15 cellular contexts compared by ENCODE assay signal in the genomic region with DNA sequence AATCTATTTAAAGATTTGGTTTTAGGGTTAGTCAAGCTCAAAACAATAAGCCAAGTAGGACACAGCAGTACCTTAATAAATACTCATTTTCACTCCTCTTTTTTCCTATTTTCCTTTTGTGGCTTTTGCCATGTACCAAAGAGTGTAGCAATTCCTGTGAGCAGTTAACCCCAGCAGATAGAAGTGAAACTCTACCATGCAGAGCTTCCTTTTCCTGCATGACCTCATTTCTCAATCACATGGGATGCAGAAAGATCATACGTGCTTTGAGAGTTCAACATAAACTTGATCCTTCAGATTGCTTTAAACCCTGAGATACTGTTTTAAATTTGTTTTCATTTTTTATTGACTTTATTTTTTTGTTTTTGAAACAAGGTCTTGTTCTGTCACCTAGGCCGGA.
DNase-seq lines count a peak whose midpoint lies in the region; ATAC-seq and TF ChIP-seq lines count a peak whose summit lies in the region.
"Had no signal": no experiment of that assay in that cellular context is flagged by ENCODE, and none has a peak within 500 bp of the region (broad histone marks: within the 10 kb centered on the region; RNA-seq: fewer than 3 reads in every experiment).

No MANE protein-coding gene starts in this region.

- H3K9me3 Mint-ChIP-seq in stimulated activated naive B cell treated with anti-CD40 and anti-IgM and Interleukin-4, amounts not matched to agents 10 μg/mL and 1 μg/mL and 100 μg/mL, for 72 hours: peaks cover 1 to 3% of the 10 kb centered on the region in 2 donors
- H3K9me3 Mint-ChIP-seq: nephron had no signal

- DNase-seq in Kasumi-1 (lab: John Stamatoyannopoulos, UW): peak; percentile 88 to 92
- peak; percentile 10 for DNase-seq in astrocyte of the spinal cord (ENCODE audit: low read depth, low spot score)
- no peak for DNase-seq in stimulated activated naive B cell treated with anti-CD40 and anti-IgM and Interleukin-4, amounts not matched to agents 10 μg/mL and 1 μg/mL and 100 μg/mL, for 72 hours
- DNase-seq in DMS79 (lab: John Stamatoyannopoulos, UW): no peak
- DNase-seq: activated CD8-positive, alpha-beta memory T cell treated with anti-CD3 and anti-CD28 coated beads, Interleukin-2, amount 50 U/mL, for 48 hours; foreskin keratinocyte; islet precursor cell; NCI-H2171 treated with DMSO at 0.1 percent for 48 hours had no signal

- H3K27ac Mint-ChIP-seq in stimulated activated naive B cell treated with anti-CD40 and anti-IgM and Interleukin-4, amounts not matched to agents 10 μg/mL and 1 μg/mL and 100 μg/mL, for 72 hours: peak overlapping the region; percentile 54
- H3K27ac Mint-ChIP-seq: nephron had no signal

- peaks cover 5 to 10% of the 10 kb centered on the region in 2 donors for H3K4me1 Mint-ChIP-seq in stimulated activated naive B cell treated with anti-CD40 and anti-IgM and Interleukin-4, amounts not matched to agents 10 μg/mL and 1 μg/mL and 100 μg/mL, for 72 hours
- H3K4me1 Mint-ChIP-seq: nephron had no signal

- H3K36me3 Mint-ChIP-seq in stimulated activated naive B cell treated with anti-CD40 and anti-IgM and Interleukin-4, amounts not matched to agents 10 μg/mL and 1 μg/mL and 100 μg/mL, for 72 hours: peaks cover 6 to 18% of the 10 kb centered on the region in 2 donors

- H3K27me3 Mint-ChIP-seq in stimulated activated naive B cell treated with anti-CD40 and anti-IgM and Interleukin-4, amounts not matched to agents 10 μg/mL and 1 μg/mL and 100 μg/mL, for 72 hours: no peaks in the 10 kb centered on the region

- in situ Hi-C loops in astrocyte of the spinal cord (cut with HindIII; ENCODE audit: low sequenced_read_pairs): no loop called here

- TF ChIP-seq CTCF in astrocyte of the spinal cord (IDR thresholded peaks at IDR 0.05; ENCODE audit: low read depth, low read length): no peak

- H3K4me3 Mint-ChIP-seq in stimulated activated naive B cell treated with anti-CD40 and anti-IgM and Interleukin-4, amounts not matched to agents 10 μg/mL and 1 μg/mL and 100 μg/mL, for 72 hours: no peak overlapping the region
- H3K4me3 Mint-ChIP-seq: nephron had no signal

- ATAC-seq in GM19043 (IDR thresholded peaks at IDR 0.05; ENCODE audit: low read depth, unreplicated experiment) (peak; percentile 38), HG02610 (IDR thresholded peaks at IDR 0.05; ENCODE audit: unreplicated experiment) (no peak), GM19452 (IDR thresholded peaks at IDR 0.05; ENCODE audit: unreplicated experiment) (no peak)
- peak; percentile 60 to 80 for ATAC-seq in stimulated activated naive B cell treated with anti-CD40 and anti-IgM and Interleukin-4, amounts not matched to agents 10 μg/mL and 1 μg/mL and 100 μg/mL, for 72 hours (replicated peaks)
- ATAC-seq: foreskin keratinocyte, K562 had no signal

- no peak overlapping the region for H3K4me3 ChIP-seq in astrocyte of the spinal cord (ENCODE audit: low read depth, low read length)
- H3K4me3 ChIP-seq: coronary artery, K562, thoracic aorta had no signal

Comparison
In these comparisons a context has a peak if more than half of its experiments do, and no peak if none do; other contexts are left out.
1. ATAC-seq: peak in GM19043 (single experiment) and stimulated activated naive B cell treated with anti-CD40 and anti-IgM and Interleukin-4, amounts not matched to agents 10 μg/mL and 1 μg/mL and 100 μg/mL, for 72 hours (2 of 2); none in HG02610 (single experiment) and GM19452 (single experiment).
2. DNase-seq: peak in Kasumi-1 (2 of 2) and astrocyte of the spinal cord (single experiment); none in stimulated activated naive B cell treated with anti-CD40 and anti-IgM and Interleukin-4, amounts not matched to agents 10 μg/mL and 1 μg/mL and 100 μg/mL, for 72 hours (single experiment) and DMS79 (single experiment).